Comparison of ENCODE assay signal across 10 cellular contexts in the genomic region with DNA sequence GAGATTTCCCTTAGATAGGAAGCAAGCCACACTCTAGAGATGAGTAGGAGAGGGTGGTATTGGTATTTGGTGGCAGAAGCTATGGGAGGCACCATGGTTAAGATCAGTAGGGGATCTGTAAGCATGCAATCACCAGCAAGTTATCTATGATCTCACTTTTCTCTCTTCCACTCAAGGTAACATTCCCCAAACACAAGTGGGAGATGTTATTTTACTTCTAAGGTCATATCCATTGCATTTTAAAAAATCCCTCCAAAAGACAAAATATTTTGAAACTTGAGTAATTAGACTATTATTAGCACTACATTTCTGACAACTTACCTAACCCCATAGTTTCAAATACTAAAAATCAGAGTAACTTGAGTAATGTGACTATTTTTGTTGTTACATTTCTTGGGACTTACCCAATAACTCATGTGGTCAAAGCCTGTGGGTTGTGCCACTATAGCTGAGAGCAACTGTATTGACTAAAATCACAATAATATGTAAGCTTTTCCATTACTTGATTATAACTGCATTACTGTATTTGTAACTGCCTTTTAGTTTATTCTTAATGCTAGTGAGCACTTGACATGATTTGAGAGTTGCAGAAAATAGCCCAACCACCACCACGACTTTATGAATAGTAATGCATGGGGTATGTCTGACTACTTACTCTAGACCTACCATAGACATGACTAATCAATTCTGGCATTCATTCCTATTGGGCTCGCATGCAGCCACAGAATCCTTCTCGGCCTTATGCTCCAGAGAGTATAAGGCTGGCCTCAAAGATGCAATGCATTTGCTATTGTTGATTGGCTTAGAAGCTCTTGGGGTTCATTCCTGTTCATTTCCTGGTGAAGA.
DNase-seq lines count a peak whose midpoint lies in the region; ATAC-seq and TF ChIP-seq lines count a peak whose summit lies in the region.
"Had no signal": no experiment of that assay in that cellular context is flagged by ENCODE, and none has a peak within 500 bp of the region (broad histone marks: within the 10 kb centered on the region; RNA-seq: fewer than 3 reads in every experiment).

No MANE protein-coding gene starts in this region.

- no peaks in the 10 kb centered on the region for H3K79me1 ChIP-seq in H9 (ENCODE audit: insufficient read depth, low read depth, low read length, poor library complexity, severe bottlenecking)

- no peak for TF ChIP-seq POLR2A in tibial nerve (IDR thresholded peaks at IDR 0.05)

- WGBS in H9 (ENCODE audit: extremely low coverage, insufficient read length, low lambda C conversion rate), result no CpG with 5 or more reads among the region's 3 CpGs
- 66 to 82% methylated on average over 3 of the region's 3 CpGs for WGBS in tibial nerve, 2 donors

- DNase-seq in GM04504 (ENCODE audit: low read depth) (peak; percentile 69), fibroblast of mammary gland (ENCODE audit: low read depth) (peak; percentile 55), H9 (no peak), iPS-NIHi11 (ENCODE audit: low spot score) (no peak), tibial nerve (ENCODE audit: low spot score in 2 of 2) (no peak), SKM-1 (lab: John Stamatoyannopoulos, UW; ENCODE audit: unreplicated experiment) (no peak)
- DNase-seq: activated T-cell treated with anti-CD3 and anti-CD28 coated beads for 4 hours, NCI-H82 had no signal

- H3K27ac Mint-ChIP-seq in H9, result no peak overlapping the region

- no peak overlapping the region for H4K8ac ChIP-seq in H9 (replicated peaks; ENCODE audit: insufficient read length, low read depth, low read length)

- H2BK12ac ChIP-seq in H9 (ENCODE audit: insufficient read length, low read depth, low read length), result no peak overlapping the region

- no peak overlapping the region for H4K5ac ChIP-seq in H9 (ENCODE audit: insufficient read length, low read depth, low read length)

- no peak overlapping the region for H3K18ac ChIP-seq in H9 (ENCODE audit: insufficient read length, low read depth, low read length)

- H3K36me3 ChIP-seq in tibial nerve, result no peaks in the 10 kb centered on the region

- H2BK15ac ChIP-seq in H9 (ENCODE audit: low read depth, low read length), result no peak overlapping the region

- no peak for TF ChIP-seq CTCF in fibroblast of mammary gland (conservative IDR thresholded peaks at IDR 0.05; ENCODE audit: control insufficient read depth, insufficient read depth, low read depth, low read length)
- TF ChIP-seq CTCF in H9 (conservative IDR thresholded peaks at IDR 0.05), result no peak
- no peak for TF ChIP-seq CTCF in tibial nerve (IDR thresholded peaks at IDR 0.05)

- ATAC-seq in GM21423 (IDR thresholded peaks at IDR 0.05; ENCODE audit: unreplicated experiment) (peak; percentile 84), HG03354 (IDR thresholded peaks at IDR 0.05; ENCODE audit: poor library complexity, severe bottlenecking, unreplicated experiment) (peak; percentile 70)

- no peaks in the 10 kb centered on the region for H3K9me3 ChIP-seq in H9 (ENCODE audit: control insufficient read depth, low read depth, low read length)
- H3K9me3 ChIP-seq in tibial nerve, result no peaks in the 10 kb centered on the region

- peaks cover 0 to 5% (median 0%) of the 10 kb centered on the region in 3 experiments; a peak in 1 of 7 replicates for H3K36me3 Mint-ChIP-seq in H9 (ENCODE audit: insufficient read depth in 1 of 3, low read depth in 3 of 3)

- H3K56ac ChIP-seq in H9 (ENCODE audit: insufficient read length, low read depth, low read length), result no peak overlapping the region

- H3K79me2 ChIP-seq in H9 (ENCODE audit: insufficient read depth, low read length), result no peaks in the 10 kb centered on the region

- no peak overlapping the region for H2BK120ac ChIP-seq in H9 (ENCODE audit: low read depth, low read length, poor library complexity, severe bottlenecking)

- H3K4me1 ChIP-seq in H9 (ENCODE audit: insufficient read depth, low read length) (no peaks in the 10 kb centered on the region), tibial nerve (no peaks in the 10 kb centered on the region)

- no peaks in the 10 kb centered on the region for H3K27me3 ChIP-seq in H9 (ENCODE audit: insufficient read depth, low read length)
- no peaks in the 10 kb centered on the region for H3K27me3 ChIP-seq in tibial nerve

- H4K91ac ChIP-seq in H9 (ENCODE audit: insufficient read length, low read depth, low read length), result no peak overlapping the region

- H3K4me1 Mint-ChIP-seq in H9, result peaks cover 9 to 13% of the 10 kb centered on the region in 2 experiments

- H3K27ac ChIP-seq in H9 (ENCODE audit: insufficient read length, low read depth, low read length) (no peak overlapping the region), tibial nerve (no peak overlapping the region)

- H3K23ac ChIP-seq in H9 (ENCODE audit: insufficient read length, low read depth, low read length), result no peak overlapping the region

- H3K9ac ChIP-seq in H9 (ENCODE audit: extremely low read depth, insufficient read length, low read length), result no peak overlapping the region

- H2BK20ac ChIP-seq in H9 (ENCODE audit: low read depth, low read length, poor library complexity, severe bottlenecking), result no peak overlapping the region

- H3T11ph ChIP-seq in H9 (ENCODE audit: low read length), result no peak overlapping the region

- no peak overlapping the region for H3K4me3 Mint-ChIP-seq in H9

- H3K4ac ChIP-seq in H9 (ENCODE audit: low read depth, low read length), result no peak overlapping the region

- H3K23me2 ChIP-seq in H9 (ENCODE audit: insufficient read length, low read depth, low read length, poor library complexity, severe bottlenecking), result no peaks in the 10 kb centered on the region

- H2BK5ac ChIP-seq in H9 (ENCODE audit: insufficient read length, low read length), result no peak overlapping the region

- no peak for TF ChIP-seq EP300 in tibial nerve (IDR thresholded peaks at IDR 0.05)

- no peak overlapping the region for H3K4me2 ChIP-seq in H9 (ENCODE audit: insufficient read depth, insufficient read length, low read length)

- H3K9me3 Mint-ChIP-seq in H9, result peaks cover 0 to 3% of the 10 kb centered on the region in 2 experiments; a peak in 1 of 5 replicates

- no peak overlapping the region for H3K14ac ChIP-seq in H9 (ENCODE audit: insufficient read depth, low read length)

- H2AK5ac ChIP-seq in H9 (ENCODE audit: insufficient read length, low read length), result no peak overlapping the region

- H3K4me3 ChIP-seq in fibroblast of mammary gland (ENCODE audit: control insufficient read depth, low read depth, low read length) (no peak overlapping the region), tibial nerve (no peak overlapping the region)

- H2AFZ ChIP-seq in H9 (ENCODE audit: low read length), result no peak overlapping the region

- no peaks in the 10 kb centered on the region for H3K27me3 Mint-ChIP-seq in H9 (ENCODE audit: low read depth)

- H4K20me1 ChIP-seq in H9 (ENCODE audit: control insufficient read depth, insufficient read depth, insufficient read length), result no peaks in the 10 kb centered on the region

Comparison
In these comparisons a context has a peak if more than half of its experiments do, and no peak if none do; other contexts are left out.
1. DNase-seq: peak in GM04504 (single experiment) and fibroblast of mammary gland (single experiment); none in H9 (single experiment), iPS-NIHi11 (single experiment), tibial nerve (0 of 2) and SKM-1 (single experiment).